Comparison of ENCODE assay signal across 10 cellular contexts in genomic region chr1:52603680-52604501, GRCh38. TPM values are rescaled to one million over a fixed set of nuclear protein-coding genes. Genes with fewer than 3 reads are reported as not detected.
A peak's percentile ranks its signal among the peaks of the same experiment; 100 is the strongest.
DNase-seq lines count a peak whose midpoint lies in the region; ATAC-seq and TF ChIP-seq lines count a peak whose summit lies in the region.
"Had no signal": no experiment of that assay in that cellular context is flagged by ENCODE, and none has a peak within 500 bp of the region (broad histone marks: within the 10 kb centered on the region; RNA-seq: fewer than 3 reads in every experiment).

No MANE protein-coding gene starts in this region.

- no peak for ATAC-seq in GM21360 (IDR thresholded peaks at IDR 0.05; ENCODE audit: unreplicated experiment)

- peaks cover 17% of the 10 kb centered on the region for H3K36me3 ChIP-seq in effector memory CD4-positive, alpha-beta T cell (ENCODE audit: control insufficient read depth, insufficient read depth, low read length)
- H3K36me3 ChIP-seq in neural progenitor cell (no peaks in the 10 kb centered on the region), BE2C (no peaks in the 10 kb centered on the region)

- H3K79me2 ChIP-seq in neural progenitor cell (ENCODE audit: low read depth), result no peaks in the 10 kb centered on the region

- H3K27ac ChIP-seq in effector memory CD4-positive, alpha-beta T cell (ENCODE audit: insufficient read depth, low read length, poor library complexity, severe bottlenecking), result peak overlapping the region; percentile 65
- no peak overlapping the region for H3K27ac ChIP-seq in neural progenitor cell
- H3K27ac ChIP-seq: SJSA1 had no signal

- H3K4me3 Mint-ChIP-seq in neural progenitor cell, result peak overlapping the region; percentile 80

- no peaks in the 10 kb centered on the region for H3K9me3 ChIP-seq in effector memory CD4-positive, alpha-beta T cell (ENCODE audit: control insufficient read depth, low read length)
- H3K9me3 ChIP-seq in neural progenitor cell (ENCODE audit: low read depth), result no peaks in the 10 kb centered on the region
- H3K9me3 ChIP-seq in BE2C, result no peaks in the 10 kb centered on the region
- H3K9me3 ChIP-seq: SJSA1 had no signal

- H3K4me3 ChIP-seq in effector memory CD4-positive, alpha-beta T cell (ENCODE audit: insufficient read depth, low read depth, low read length, poor library complexity, severe bottlenecking), result no peak overlapping the region
- H3K4me3 ChIP-seq in neural progenitor cell (no peak overlapping the region), BE2C (ENCODE audit: low read depth, low read length) (no peak overlapping the region; the same call in 1 of the 2 replicates)

- H3K27me3 Mint-ChIP-seq in neural progenitor cell (ENCODE audit: insufficient read depth, low read depth), result peaks cover 16% of the 10 kb centered on the region

- POLR2A ChIA-PET in HEK293T (lab: Yijun Ruan, JAX), result no interaction called here

- H4K20me1 ChIP-seq in neural progenitor cell (ENCODE audit: low read depth), result no peaks in the 10 kb centered on the region

- no peak overlapping the region for H3K27ac Mint-ChIP-seq in neural progenitor cell

- no peak overlapping the region for H2AFZ ChIP-seq in neural progenitor cell (replicated peaks)

- H3F3A ChIP-seq in neural progenitor cell (ENCODE audit: low read depth), result peaks cover 12% of the 10 kb centered on the region

- H3K27me3 ChIP-seq in effector memory CD4-positive, alpha-beta T cell (replicated peaks; ENCODE audit: control insufficient read depth, insufficient read depth, low read length, poor library complexity, severe bottlenecking), result no peaks in the 10 kb centered on the region
- peaks cover 48% of the 10 kb centered on the region for H3K27me3 ChIP-seq in neural progenitor cell
- H3K27me3 ChIP-seq in BE2C, result no peaks in the 10 kb centered on the region
- H3K27me3 ChIP-seq: SJSA1 had no signal

- H3K4me2 ChIP-seq in neural progenitor cell, result no peak overlapping the region

- H3K9ac ChIP-seq in neural progenitor cell, result no peak overlapping the region

- no peak for TF ChIP-seq CTCF in neural progenitor cell (IDR thresholded peaks at IDR 0.05)
- no peak for TF ChIP-seq CTCF in BE2C (IDR thresholded peaks at IDR 0.05; ENCODE audit: low read depth, low read length)

- peak; percentile 22 for DNase-seq in Daoy (ENCODE audit: low read depth)
- DNase-seq in NCI-H69 (lab: John Stamatoyannopoulos, UW), result peak; percentile 12
- DNase-seq in effector memory CD4-positive, alpha-beta T cell, result no peak
- DNase-seq in neural progenitor cell (ENCODE audit: low spot score), result no peak
- DNase-seq in Ammon's horn (ENCODE audit: low spot score), result no peak
- no peak for DNase-seq in BE2C
- DNase-seq in HEK293T (ENCODE audit: extremely low spot score), result no peak
- DNase-seq: NCI-H1092 had no signal

- H3K4me1 ChIP-seq in effector memory CD4-positive, alpha-beta T cell (ENCODE audit: control insufficient read depth, insufficient read depth, low read length, poor library complexity, severe bottlenecking), result peaks cover 23% of the 10 kb centered on the region
- H3K4me1 ChIP-seq in neural progenitor cell (peaks cover 12% of the 10 kb centered on the region), BE2C (no peaks in the 10 kb centered on the region)

- peaks cover 12% of the 10 kb centered on the region for H3K36me3 Mint-ChIP-seq in neural progenitor cell

- CTCF ChIA-PET in HEK293T (lab: Yijun Ruan, JAX), result no interaction called here

- peaks cover 19% of the 10 kb centered on the region for H3K4me1 Mint-ChIP-seq in neural progenitor cell

- peaks cover under 1% of the 10 kb centered on the region for H3K9me3 Mint-ChIP-seq in neural progenitor cell

TF ChIP-seq in HEK293T, 16 proteins besides CTCF, POLR2A, EP300 and RAD21:
- TF ChIP-seq ELF4 (IDR thresholded peaks at IDR 0.05) (no peak), NFRKB (IDR thresholded peaks at IDR 0.05) (no peak), BHLHE40 (IDR thresholded peaks at IDR 0.05; ENCODE audit: borderline replicate concordance) (no peak), LEF1 (IDR thresholded peaks at IDR 0.05; ENCODE audit: borderline replicate concordance) (no peak), L3MBTL2 (conservative IDR thresholded peaks at IDR 0.05) (no peak)
TF ChIP-seq in HEK293T: peak in this region for 0.

RNA-seq across cellular contexts. Expression of gene GPX7, which starts 1.7 kb away (rescaled TPM):
- 12.7 and 25.4 TPM in 2 replicates for total RNA-seq in Daoy (2014; rRNA removed; shearing (Covaris generic))
- total RNA-seq in neural progenitor cell (ENCODE audit: low replicate concordance), result 21.9 and 31.6 TPM in 2 replicates
- polyA plus RNA-seq in BE2C (2012; ENCODE audit: insufficient read depth, insufficient read length, low read depth), result 42.7 TPM

RNA-seq across cellular contexts. Expression of gene SHISAL2A, which starts 29.1 kb away (rescaled TPM):
- total RNA-seq in Daoy (2014; rRNA removed; shearing (Covaris generic)), result 0.17 TPM in 1 of 2 replicates, not detected in the other
- 0.11 and 0.87 TPM in 2 replicates for total RNA-seq in neural progenitor cell (ENCODE audit: low replicate concordance)
- polyA plus RNA-seq in BE2C (2012; ENCODE audit: insufficient read depth, insufficient read length, low read depth), result not detected
- total RNA-seq: SJSA1 had no signal

RNA-seq across cellular contexts. Expression of gene TUT4, which starts 51.0 kb away (rescaled TPM):
- 15.5 and 29.6 TPM in 2 replicates for total RNA-seq in Daoy (2014; rRNA removed; shearing (Covaris generic))
- 87.2 and 139 TPM in 2 replicates for total RNA-seq in neural progenitor cell (ENCODE audit: low replicate concordance)
- polyA plus RNA-seq in BE2C (2012; ENCODE audit: insufficient read depth, insufficient read length, low read depth), result 22.7 TPM

Comparison
In these comparisons a context has a peak if more than half of its experiments do, and no peak if none do; other contexts are left out.
1. DNase-seq: peak in Daoy (single experiment) and NCI-H69 (single experiment); none in effector memory CD4-positive, alpha-beta T cell (0 of 3), neural progenitor cell (single experiment), Ammon's horn (single experiment), BE2C (single experiment) and HEK293T (single experiment).